In the genomic region with DNA sequence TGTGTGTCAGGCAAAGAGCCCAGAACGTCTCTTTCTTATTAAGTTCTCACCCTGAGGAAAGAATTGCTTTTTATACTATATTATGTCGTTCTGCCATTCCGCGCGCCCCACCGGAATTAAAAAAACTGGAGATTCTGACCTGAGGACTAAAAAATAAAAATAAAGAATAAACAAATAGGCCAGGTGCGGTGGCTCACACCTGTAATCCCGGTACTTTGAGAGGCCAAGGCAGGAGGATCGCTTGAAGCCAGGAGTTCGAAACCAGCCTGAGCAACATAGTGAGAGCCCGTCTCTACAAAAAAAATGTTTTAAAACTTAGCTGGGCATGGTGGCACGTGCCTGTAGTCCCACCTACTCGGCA, we compare ENCODE assay signal across 8 cellular contexts. TPM values are rescaled to one million over a fixed set of nuclear protein-coding genes. Genes with fewer than 3 reads are reported as not detected.
DNase-seq lines count a peak whose midpoint lies in the region; ATAC-seq, FAIRE-seq and TF ChIP-seq lines count a peak whose summit lies in the region.

No MANE protein-coding gene starts in this region.

- peak overlapping the region; percentile 100 for H2AFZ ChIP-seq in astrocyte (ENCODE audit: low read depth, low read length)

- no peak for DNase-seq in activated naive CD4-positive, alpha-beta T cell treated with anti-CD3 and anti-CD28 coated beads, Interleukin-2, amount 10 ng/mL, durations not matched to agents 7 days and 5 days
- no peak for DNase-seq in activated naive CD4-positive, alpha-beta T cell treated with anti-CD3 and anti-CD28 coated beads, Interleukin-2, amount 50 U/mL, for 16 hours
- DNase-seq in astrocyte (ENCODE audit: low read depth) (no peak), transverse colon (no peak), epidermal melanocyte (ENCODE audit: insufficient read length, low spot score) (no peak)
- no peak for DNase-seq in effector CD4-positive, alpha-beta T cell

- no peaks in the 10 kb centered on the region for H4K20me1 ChIP-seq in astrocyte (ENCODE audit: insufficient read depth, low read length)

- intact Hi-C loops in transverse colon (cut with DNase I; ENCODE audit: low total_unique reads), result loop anchor here (2.0 kb wide), 1 partner anchor 31 kb away; the partner anchor contains the start of gene SET

- 94 to 99% methylated on average over 11 to 13 of the region's 13 CpGs for WGBS in transverse colon (ENCODE audit: low coverage in 1 of 2), 2 donors

- H3K9ac ChIP-seq in astrocyte (ENCODE audit: low read length), result peak overlapping the region; percentile 98

- H3K9me3 ChIP-seq in astrocyte (ENCODE audit: insufficient read depth, low read depth, low read length), result no peaks in the 10 kb centered on the region
- H3K9me3 ChIP-seq in mononuclear cell (ENCODE audit: low read depth, low read length), result no peaks in the 10 kb centered on the region
- H3K9me3 ChIP-seq in transverse colon, result no peaks in the 10 kb centered on the region

- peak overlapping the region; percentile 100 for H3K27ac ChIP-seq in astrocyte (ENCODE audit: low read depth, low read length)
- peak overlapping the region; percentile 92 to 99 (median 96) for H3K27ac ChIP-seq in transverse colon

- peak overlapping the region; percentile 100 for H3K4me2 ChIP-seq in astrocyte (ENCODE audit: low read length)

- no peak for ATAC-seq in HG03565 (IDR thresholded peaks at IDR 0.05; ENCODE audit: unreplicated experiment)

- H3K9me3 Mint-ChIP-seq in activated naive CD4-positive, alpha-beta T cell treated with anti-CD3 and anti-CD28 coated beads, Interleukin-2, amount 10 ng/mL, durations not matched to agents 7 days and 5 days, result no peaks in the 10 kb centered on the region
- no peaks in the 10 kb centered on the region for H3K9me3 Mint-ChIP-seq in astrocyte (ENCODE audit: unreplicated experiment)

- no peak for TF ChIP-seq CTCF in astrocyte (IDR thresholded peaks at IDR 0.05; ENCODE audit: insufficient read depth, low read depth, low read length)
- TF ChIP-seq CTCF in transverse colon (IDR thresholded peaks at IDR 0.05), result no peak

- H3K27ac Mint-ChIP-seq in activated naive CD4-positive, alpha-beta T cell treated with anti-CD3 and anti-CD28 coated beads, Interleukin-2, amount 10 ng/mL, durations not matched to agents 7 days and 5 days, result peak overlapping the region; percentile 99
- H3K27ac Mint-ChIP-seq in astrocyte (ENCODE audit: unreplicated experiment), result peak overlapping the region; percentile 100

- H3K79me2 ChIP-seq in astrocyte (ENCODE audit: insufficient read depth, low read length), result peaks cover 6% of the 10 kb centered on the region

- no peak for TF ChIP-seq EP300 in transverse colon (IDR thresholded peaks at IDR 0.05; ENCODE audit: low read depth)

- H3K4me1 Mint-ChIP-seq in activated naive CD4-positive, alpha-beta T cell treated with anti-CD3 and anti-CD28 coated beads, Interleukin-2, amount 10 ng/mL, durations not matched to agents 7 days and 5 days, result peaks cover 18% of the 10 kb centered on the region
- H3K4me1 Mint-ChIP-seq in astrocyte (ENCODE audit: low read depth, unreplicated experiment), result no peaks in the 10 kb centered on the region

- no peak for TF ChIP-seq POLR2A in transverse colon (IDR thresholded peaks at IDR 0.05)

- peak overlapping the region; percentile 86 for H3K4me3 Mint-ChIP-seq in activated naive CD4-positive, alpha-beta T cell treated with anti-CD3 and anti-CD28 coated beads, Interleukin-2, amount 10 ng/mL, durations not matched to agents 7 days and 5 days
- peak overlapping the region; percentile 85 for H3K4me3 Mint-ChIP-seq in astrocyte (ENCODE audit: unreplicated experiment)

- CTCF ChIA-PET in activated naive CD4-positive, alpha-beta T cell treated with anti-CD3 and anti-CD28 coated beads, Interleukin-2, amount 10 ng/mL, durations not matched to agents 7 days and 5 days (lab: Charles Lee), result no interaction called here

- H3K4me1 ChIP-seq in astrocyte (ENCODE audit: insufficient read depth, low read length) (no peaks in the 10 kb centered on the region), mononuclear cell (ENCODE audit: insufficient read depth, low read length) (peaks cover 15% of the 10 kb centered on the region), transverse colon (peaks cover 0 to 11% (median 8%) of the 10 kb centered on the region in 4 donors)

- H3K36me3 ChIP-seq in astrocyte (ENCODE audit: insufficient read depth, low read length) (no peaks in the 10 kb centered on the region), transverse colon (no peaks in the 10 kb centered on the region)

- FAIRE-seq in astrocyte (lab: Jason Lieb, UNC), result no peak

- H3K36me3 Mint-ChIP-seq in activated naive CD4-positive, alpha-beta T cell treated with anti-CD3 and anti-CD28 coated beads, Interleukin-2, amount 10 ng/mL, durations not matched to agents 7 days and 5 days, result peaks cover 6% of the 10 kb centered on the region
- peaks cover 2% of the 10 kb centered on the region for H3K36me3 Mint-ChIP-seq in astrocyte (ENCODE audit: low read depth, unreplicated experiment)

- H3K27me3 Mint-ChIP-seq in activated naive CD4-positive, alpha-beta T cell treated with anti-CD3 and anti-CD28 coated beads, Interleukin-2, amount 10 ng/mL, durations not matched to agents 7 days and 5 days, result no peaks in the 10 kb centered on the region
- H3K27me3 Mint-ChIP-seq in astrocyte (ENCODE audit: low read depth, unreplicated experiment), result no peaks in the 10 kb centered on the region

- no peak overlapping the region for H3K4me3 ChIP-seq in astrocyte (ENCODE audit: insufficient read depth, low read depth, low read length)
- H3K4me3 ChIP-seq in mononuclear cell (ENCODE audit: low read length), result peak overlapping the region; percentile 68
- peak overlapping the region in 2 of 4 donors; percentile 84 to 87 for H3K4me3 ChIP-seq in transverse colon

- in situ Hi-C loops in transverse colon (cut with MboI; ENCODE audit: low pct_ligation_motif_present in 1 of 4, low pct_unique_long_range_greater_than_20kb in 1 of 4, low sequenced_read_pairs in 3 of 4), result no loop called here

- no peaks in the 10 kb centered on the region for H3K27me3 ChIP-seq in astrocyte (ENCODE audit: insufficient read depth, low read length)
- no peaks in the 10 kb centered on the region for H3K27me3 ChIP-seq in mononuclear cell (ENCODE audit: insufficient read depth, low read length)
- H3K27me3 ChIP-seq in transverse colon, result no peaks in the 10 kb centered on the region

RNA-seq across cellular contexts. Expression of gene DYNC2I2, which starts 0.7 kb away (rescaled TPM):
- total RNA-seq in astrocyte (19.5 and 20.6 TPM in 2 replicates), mononuclear cell (2.1 TPM), transverse colon (100 to 1,000 TPM in 2 of 4 donors, 10 to 100 TPM in 2; 41.4 to 160 (median 94.9) TPM)

RNA-seq across cellular contexts. Expression of gene SET, which starts 31.7 kb away (rescaled TPM):
- total RNA-seq in astrocyte (361 and 397 TPM in 2 replicates), mononuclear cell (386 TPM), transverse colon (100 to 1,000 TPM in 1 of 4 donors, 10 to 100 TPM in 3; 29.2 to 153 (median 64.4) TPM)

RNA-seq across cellular contexts. Expression of gene PKN3, which starts 45.0 kb away (rescaled TPM):
- total RNA-seq in astrocyte, result 2.3 and 3.1 TPM in 2 replicates
- 0.73 TPM for total RNA-seq in mononuclear cell
- total RNA-seq in transverse colon, result 10 to 100 TPM in 1 of 4 donors, 1 to 10 TPM in 3; 1.9 to 20.1 (median 5.8) TPM
